In the genomic region with DNA sequence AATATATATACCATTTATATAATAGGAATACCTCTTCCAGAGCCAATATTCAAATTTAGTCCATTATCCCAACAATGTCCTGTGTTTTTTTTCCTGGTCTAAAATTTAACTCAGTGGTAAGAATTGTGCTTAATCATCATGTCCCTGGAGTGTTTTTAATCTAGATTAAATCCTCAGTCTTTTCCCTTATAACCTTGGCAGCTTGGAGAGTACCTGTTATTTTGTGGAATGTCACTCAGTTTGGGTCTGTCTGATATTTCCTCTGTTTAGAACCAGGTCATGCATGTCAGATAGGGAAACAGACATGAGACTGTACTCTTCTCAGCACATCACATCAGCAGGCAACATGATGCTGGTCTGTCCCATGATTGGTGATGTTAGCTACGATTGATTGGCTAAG, we compare ENCODE assay signal across 2 cellular contexts.
TF ChIP-seq lines count a peak whose summit lies in the region.

No MANE protein-coding gene starts in this region.

TF ChIP-seq in A549, 52 proteins besides CTCF, POLR2A, EP300 and RAD21 (continued from another document):
- TF ChIP-seq, protein P1, sequence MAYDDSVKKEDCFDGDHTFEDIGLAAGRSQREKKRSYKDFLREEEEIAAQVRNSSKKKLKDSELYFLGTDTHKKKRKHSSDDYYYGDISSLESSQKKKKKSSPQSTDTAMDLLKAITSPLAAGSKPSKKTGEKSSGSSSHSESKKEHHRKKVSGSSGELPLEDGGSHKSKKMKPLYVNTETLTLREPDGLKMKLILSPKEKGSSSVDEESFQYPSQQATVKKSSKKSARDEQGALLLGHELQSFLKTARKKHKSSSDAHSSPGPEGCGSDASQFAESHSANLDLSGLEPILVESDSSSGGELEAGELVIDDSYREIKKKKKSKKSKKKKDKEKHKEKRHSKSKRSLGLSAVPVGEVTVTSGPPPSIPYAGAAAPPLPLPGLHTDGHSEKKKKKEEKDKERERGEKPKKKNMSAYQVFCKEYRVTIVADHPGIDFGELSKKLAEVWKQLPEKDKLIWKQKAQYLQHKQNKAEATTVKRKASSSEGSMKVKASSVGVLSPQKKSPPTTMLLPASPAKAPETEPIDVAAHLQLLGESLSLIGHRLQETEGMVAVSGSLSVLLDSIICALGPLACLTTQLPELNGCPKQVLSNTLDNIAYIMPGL (CRISPR knock-in tag; IDR thresholded peaks at IDR 0.05; ENCODE audit: borderline replicate concordance): no peak
- no peak for TF ChIP-seq CHD4 (IDR thresholded peaks at IDR 0.05; ENCODE audit: borderline replicate concordance)
- no peak for TF ChIP-seq MYC (IDR thresholded peaks at IDR 0.05; ENCODE audit: borderline replicate concordance, low read length)
- no peak for TF ChIP-seq RFX5 (IDR thresholded peaks at IDR 0.05)
- TF ChIP-seq, protein P2, sequence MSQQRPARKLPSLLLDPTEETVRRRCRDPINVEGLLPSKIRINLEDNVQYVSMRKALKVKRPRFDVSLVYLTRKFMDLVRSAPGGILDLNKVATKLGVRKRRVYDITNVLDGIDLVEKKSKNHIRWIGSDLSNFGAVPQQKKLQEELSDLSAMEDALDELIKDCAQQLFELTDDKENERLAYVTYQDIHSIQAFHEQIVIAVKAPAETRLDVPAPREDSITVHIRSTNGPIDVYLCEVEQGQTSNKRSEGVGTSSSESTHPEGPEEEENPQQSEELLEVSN (IDR thresholded peaks at IDR 0.05; ENCODE audit: borderline replicate concordance, low read depth): no peak
- TF ChIP-seq EHF (CRISPR knock-in tag; IDR thresholded peaks at IDR 0.05): no peak
- no peak for TF ChIP-seq FOXS1 (CRISPR knock-in tag; IDR thresholded peaks at IDR 0.05)
- TF ChIP-seq, protein P3, sequence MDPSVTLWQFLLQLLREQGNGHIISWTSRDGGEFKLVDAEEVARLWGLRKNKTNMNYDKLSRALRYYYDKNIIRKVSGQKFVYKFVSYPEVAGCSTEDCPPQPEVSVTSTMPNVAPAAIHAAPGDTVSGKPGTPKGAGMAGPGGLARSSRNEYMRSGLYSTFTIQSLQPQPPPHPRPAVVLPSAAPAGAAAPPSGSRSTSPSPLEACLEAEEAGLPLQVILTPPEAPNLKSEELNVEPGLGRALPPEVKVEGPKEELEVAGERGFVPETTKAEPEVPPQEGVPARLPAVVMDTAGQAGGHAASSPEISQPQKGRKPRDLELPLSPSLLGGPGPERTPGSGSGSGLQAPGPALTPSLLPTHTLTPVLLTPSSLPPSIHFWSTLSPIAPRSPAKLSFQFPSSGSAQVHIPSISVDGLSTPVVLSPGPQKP (IDR thresholded peaks at IDR 0.05; ENCODE audit: low read depth, low read length): no peak
- no peak for TF ChIP-seq POLR2AphosphoS2 (conservative IDR thresholded peaks at IDR 0.05; ENCODE audit: low read length)
- TF ChIP-seq FOSB (CRISPR knock-in tag; IDR thresholded peaks at IDR 0.05): no peak

TF ChIP-seq in K562, 482 proteins besides CTCF, POLR2A, EP300 and RAD21 (continued from another document):
- TF ChIP-seq, protein P4, sequence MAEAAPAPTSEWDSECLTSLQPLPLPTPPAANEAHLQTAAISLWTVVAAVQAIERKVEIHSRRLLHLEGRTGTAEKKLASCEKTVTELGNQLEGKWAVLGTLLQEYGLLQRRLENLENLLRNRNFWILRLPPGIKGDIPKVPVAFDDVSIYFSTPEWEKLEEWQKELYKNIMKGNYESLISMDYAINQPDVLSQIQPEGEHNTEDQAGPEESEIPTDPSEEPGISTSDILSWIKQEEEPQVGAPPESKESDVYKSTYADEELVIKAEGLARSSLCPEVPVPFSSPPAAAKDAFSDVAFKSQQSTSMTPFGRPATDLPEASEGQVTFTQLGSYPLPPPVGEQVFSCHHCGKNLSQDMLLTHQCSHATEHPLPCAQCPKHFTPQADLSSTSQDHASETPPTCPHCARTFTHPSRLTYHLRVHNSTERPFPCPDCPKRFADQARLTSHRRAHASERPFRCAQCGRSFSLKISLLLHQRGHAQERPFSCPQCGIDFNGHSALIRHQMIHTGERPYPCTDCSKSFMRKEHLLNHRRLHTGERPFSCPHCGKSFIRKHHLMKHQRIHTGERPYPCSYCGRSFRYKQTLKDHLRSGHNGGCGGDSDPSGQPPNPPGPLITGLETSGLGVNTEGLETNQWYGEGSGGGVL (CRISPR knock-in tag; IDR thresholded peaks at IDR 0.05): no peak
- TF ChIP-seq, protein P5, sequence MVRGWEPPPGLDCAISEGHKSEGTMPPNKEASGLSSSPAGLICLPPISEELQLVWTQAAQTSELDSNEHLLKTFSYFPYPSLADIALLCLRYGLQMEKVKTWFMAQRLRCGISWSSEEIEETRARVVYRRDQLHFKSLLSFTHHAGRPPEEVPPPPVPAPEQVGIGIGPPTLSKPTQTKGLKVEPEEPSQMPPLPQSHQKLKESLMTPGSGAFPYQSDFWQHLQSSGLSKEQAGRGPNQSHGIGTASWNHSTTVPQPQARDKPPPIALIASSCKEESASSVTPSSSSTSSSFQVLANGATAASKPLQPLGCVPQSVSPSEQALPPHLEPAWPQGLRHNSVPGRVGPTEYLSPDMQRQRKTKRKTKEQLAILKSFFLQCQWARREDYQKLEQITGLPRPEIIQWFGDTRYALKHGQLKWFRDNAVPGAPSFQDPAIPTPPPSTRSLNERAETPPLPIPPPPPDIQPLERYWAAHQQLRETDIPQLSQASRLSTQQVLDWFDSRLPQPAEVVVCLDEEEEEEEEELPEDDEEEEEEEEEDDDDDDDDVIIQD (CRISPR knock-in tag; IDR thresholded peaks at IDR 0.05): no peak
- no peak for TF ChIP-seq CBFA2T2 (conservative IDR thresholded peaks at IDR 0.05)
- no peak for TF ChIP-seq GABPA (tag; conservative IDR thresholded peaks at IDR 0.05; ENCODE audit: low read depth)
- TF ChIP-seq NFE2 (IDR thresholded peaks at IDR 0.05; ENCODE audit: low read depth): peak; percentile 33; the same call in 1 of the 2 replicates
- TF ChIP-seq, protein P6, sequence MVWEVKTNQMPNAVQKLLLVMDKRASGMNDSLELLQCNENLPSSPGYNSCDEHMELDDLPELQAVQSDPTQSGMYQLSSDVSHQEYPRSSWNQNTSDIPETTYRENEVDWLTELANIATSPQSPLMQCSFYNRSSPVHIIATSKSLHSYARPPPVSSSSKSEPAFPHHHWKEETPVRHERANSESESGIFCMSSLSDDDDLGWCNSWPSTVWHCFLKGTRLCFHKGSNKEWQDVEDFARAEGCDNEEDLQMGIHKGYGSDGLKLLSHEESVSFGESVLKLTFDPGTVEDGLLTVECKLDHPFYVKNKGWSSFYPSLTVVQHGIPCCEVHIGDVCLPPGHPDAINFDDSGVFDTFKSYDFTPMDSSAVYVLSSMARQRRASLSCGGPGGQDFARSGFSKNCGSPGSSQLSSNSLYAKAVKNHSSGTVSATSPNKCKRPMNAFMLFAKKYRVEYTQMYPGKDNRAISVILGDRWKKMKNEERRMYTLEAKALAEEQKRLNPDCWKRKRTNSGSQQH (CRISPR knock-in tag; IDR thresholded peaks at IDR 0.05): no peak
- TF ChIP-seq, protein P7, sequence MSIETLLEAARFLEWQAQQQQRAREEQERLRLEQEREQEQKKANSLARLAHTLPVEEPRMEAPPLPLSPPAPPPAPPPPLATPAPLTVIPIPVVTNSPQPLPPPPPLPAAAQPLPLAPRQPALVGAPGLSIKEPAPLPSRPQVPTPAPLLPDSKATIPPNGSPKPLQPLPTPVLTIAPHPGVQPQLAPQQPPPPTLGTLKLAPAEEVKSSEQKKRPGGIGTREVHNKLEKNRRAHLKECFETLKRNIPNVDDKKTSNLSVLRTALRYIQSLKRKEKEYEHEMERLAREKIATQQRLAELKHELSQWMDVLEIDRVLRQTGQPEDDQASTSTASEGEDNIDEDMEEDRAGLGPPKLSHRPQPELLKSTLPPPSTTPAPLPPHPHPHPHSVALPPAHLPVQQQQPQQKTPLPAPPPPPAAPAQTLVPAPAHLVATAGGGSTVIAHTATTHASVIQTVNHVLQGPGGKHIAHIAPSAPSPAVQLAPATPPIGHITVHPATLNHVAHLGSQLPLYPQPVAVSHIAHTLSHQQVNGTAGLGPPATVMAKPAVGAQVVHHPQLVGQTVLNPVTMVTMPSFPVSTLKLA (conservative IDR thresholded peaks at IDR 0.05): no peak
- no peak for TF ChIP-seq SRSF9 (IDR thresholded peaks at IDR 0.05; ENCODE audit: borderline replicate concordance, low read depth, low read length)
- TF ChIP-seq, protein P8, sequence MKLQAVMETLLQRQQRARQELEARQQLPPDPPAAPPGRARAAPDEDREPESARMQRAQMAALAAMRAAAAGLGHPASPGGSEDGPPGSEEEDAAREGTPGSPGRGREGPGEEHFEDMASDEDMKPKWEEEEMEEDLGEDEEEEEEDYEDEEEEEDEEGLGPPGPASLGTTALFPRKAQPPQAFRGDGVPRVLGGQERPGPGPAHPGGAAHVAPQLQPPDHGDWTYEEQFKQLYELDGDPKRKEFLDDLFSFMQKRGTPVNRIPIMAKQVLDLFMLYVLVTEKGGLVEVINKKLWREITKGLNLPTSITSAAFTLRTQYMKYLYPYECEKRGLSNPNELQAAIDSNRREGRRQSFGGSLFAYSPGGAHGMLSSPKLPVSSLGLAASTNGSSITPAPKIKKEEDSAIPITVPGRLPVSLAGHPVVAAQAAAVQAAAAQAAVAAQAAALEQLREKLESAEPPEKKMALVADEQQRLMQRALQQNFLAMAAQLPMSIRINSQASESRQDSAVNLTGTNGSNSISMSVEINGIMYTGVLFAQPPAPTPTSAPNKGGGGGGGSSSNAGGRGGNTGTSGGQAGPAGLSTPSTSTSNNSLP (IDR thresholded peaks at IDR 0.05; ENCODE audit: borderline replicate concordance, low read depth, low read length): no peak
- no peak for TF ChIP-seq FOXJ3 (CRISPR knock-in tag; IDR thresholded peaks at IDR 0.05)
- TF ChIP-seq SIRT6 (IDR thresholded peaks at IDR 0.05; ENCODE audit: low read depth, low read length): no peak
- TF ChIP-seq ERF (CRISPR knock-in tag; IDR thresholded peaks at IDR 0.05): no peak
- TF ChIP-seq, protein P9, sequence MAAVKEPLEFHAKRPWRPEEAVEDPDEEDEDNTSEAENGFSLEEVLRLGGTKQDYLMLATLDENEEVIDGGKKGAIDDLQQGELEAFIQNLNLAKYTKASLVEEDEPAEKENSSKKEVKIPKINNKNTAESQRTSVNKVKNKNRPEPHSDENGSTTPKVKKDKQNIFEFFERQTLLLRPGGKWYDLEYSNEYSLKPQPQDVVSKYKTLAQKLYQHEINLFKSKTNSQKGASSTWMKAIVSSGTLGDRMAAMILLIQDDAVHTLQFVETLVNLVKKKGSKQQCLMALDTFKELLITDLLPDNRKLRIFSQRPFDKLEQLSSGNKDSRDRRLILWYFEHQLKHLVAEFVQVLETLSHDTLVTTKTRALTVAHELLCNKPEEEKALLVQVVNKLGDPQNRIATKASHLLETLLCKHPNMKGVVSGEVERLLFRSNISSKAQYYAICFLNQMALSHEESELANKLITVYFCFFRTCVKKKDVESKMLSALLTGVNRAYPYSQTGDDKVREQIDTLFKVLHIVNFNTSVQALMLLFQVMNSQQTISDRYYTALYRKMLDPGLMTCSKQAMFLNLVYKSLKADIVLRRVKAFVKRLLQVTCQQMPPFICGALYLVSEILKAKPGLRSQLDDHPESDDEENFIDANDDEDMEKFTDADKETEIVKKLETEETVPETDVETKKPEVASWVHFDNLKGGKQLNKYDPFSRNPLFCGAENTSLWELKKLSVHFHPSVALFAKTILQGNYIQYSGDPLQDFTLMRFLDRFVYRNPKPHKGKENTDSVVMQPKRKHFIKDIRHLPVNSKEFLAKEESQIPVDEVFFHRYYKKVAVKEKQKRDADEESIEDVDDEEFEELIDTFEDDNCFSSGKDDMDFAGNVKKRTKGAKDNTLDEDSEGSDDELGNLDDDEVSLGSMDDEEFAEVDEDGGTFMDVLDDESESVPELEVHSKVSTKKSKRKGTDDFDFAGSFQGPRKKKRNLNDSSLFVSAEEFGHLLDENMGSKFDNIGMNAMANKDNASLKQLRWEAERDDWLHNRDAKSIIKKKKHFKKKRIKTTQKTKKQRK (IDR thresholded peaks at IDR 0.05; ENCODE audit: borderline replicate concordance, low read depth, low read length): no peak
